Comparison of ENCODE assay signal across 1 cellular context in genomic region chr1:155967410-155968400, GRCh38.
TF ChIP-seq lines count a peak whose summit lies in the region.

No MANE protein-coding gene starts in this region.

TF ChIP-seq in HepG2, 621 proteins besides CTCF, POLR2A, EP300 and RAD21 (continues in another document):
- TF ChIP-seq SIX1 (CRISPR knock-in tag; IDR thresholded peaks at IDR 0.05; ENCODE audit: borderline replicate concordance) (0 out of 2 replicates have a peak, but pooled peaks have one; percentile 25), GZF1 (CRISPR knock-in tag; IDR thresholded peaks at IDR 0.05) (no peak), PHF21A (CRISPR knock-in tag; IDR thresholded peaks at IDR 0.05) (peak; percentile 71), ZXDC (CRISPR knock-in tag; IDR thresholded peaks at IDR 0.05) (no peak; the same call in 1 of the 2 replicates), ZFP1 (CRISPR knock-in tag; IDR thresholded peaks at IDR 0.05) (no peak), CSRNP1 (CRISPR knock-in tag; IDR thresholded peaks at IDR 0.05) (no peak), ZSCAN9 (CRISPR knock-in tag; IDR thresholded peaks at IDR 0.05; ENCODE audit: borderline replicate concordance) (no peak), FOXM1 (CRISPR knock-in tag; IDR thresholded peaks at IDR 0.05) (no peak), MTA3 (CRISPR knock-in tag; IDR thresholded peaks at IDR 0.05) (no peak), ZNF770 (CRISPR knock-in tag; IDR thresholded peaks at IDR 0.05) (no peak), HNF4A (CRISPR knock-in tag; IDR thresholded peaks at IDR 0.05) (peak; percentile 94), MED13 (CRISPR knock-in tag; IDR thresholded peaks at IDR 0.05) (no peak), TGIF2 (CRISPR knock-in tag; IDR thresholded peaks at IDR 0.05) (peak; percentile 40; the same call in 1 of the 2 replicates), NFE2L1 (CRISPR knock-in tag; IDR thresholded peaks at IDR 0.05; ENCODE audit: borderline replicate concordance) (no peak), ZNF331 (CRISPR knock-in tag; IDR thresholded peaks at IDR 0.05) (peak; percentile 67), KMT2B (CRISPR knock-in tag; IDR thresholded peaks at IDR 0.05) (peak; percentile 63; the same call in 1 of the 2 replicates), TEAD2 (CRISPR knock-in tag; IDR thresholded peaks at IDR 0.05) (no peak), ZMYM3 (CRISPR knock-in tag; IDR thresholded peaks at IDR 0.05) (peak; percentile 65), MAFF (IDR thresholded peaks at IDR 0.05; ENCODE audit: low read depth, low read length) (no peak), ZC3H13 (CRISPR knock-in tag; IDR thresholded peaks at IDR 0.05) (no peak), MYPOP (CRISPR knock-in tag; IDR thresholded peaks at IDR 0.05) (peak; percentile 20; the same call in 1 of the 2 replicates), ZNF430 (CRISPR knock-in tag; IDR thresholded peaks at IDR 0.05) (peak; percentile 58; the same call in 1 of the 2 replicates), ZIK1 (CRISPR knock-in tag; IDR thresholded peaks at IDR 0.05; ENCODE audit: borderline replicate concordance, low read depth) (no peak), HMG20B (CRISPR knock-in tag; conservative IDR thresholded peaks at IDR 0.05) (no peak), ZNF431 (CRISPR knock-in tag; IDR thresholded peaks at IDR 0.05; ENCODE audit: borderline replicate concordance, low read depth) (0 out of 2 replicates have a peak, but pooled peaks have one; percentile 55), ZNF124 (CRISPR knock-in tag; IDR thresholded peaks at IDR 0.05) (0 out of 2 replicates have a peak, but pooled peaks have one; percentile 73), RNF2 (conservative IDR thresholded peaks at IDR 0.05; ENCODE audit: low read depth) (peak; percentile 47; the same call in 1 of the 2 replicates), ZKSCAN1 (IDR thresholded peaks at IDR 0.05; ENCODE audit: low read length) (no peak), ZBTB46 (CRISPR knock-in tag; IDR thresholded peaks at IDR 0.05; ENCODE audit: borderline replicate concordance) (no peak), NFE2L2 (IDR thresholded peaks at IDR 0.05; ENCODE audit: low read length) (no peak), ZBTB10 (CRISPR knock-in tag; IDR thresholded peaks at IDR 0.05; ENCODE audit: borderline replicate concordance) (no peak), ZC3H4 (CRISPR knock-in tag; IDR thresholded peaks at IDR 0.05; ENCODE audit: borderline replicate concordance) (no peak), ZNF546 (CRISPR knock-in tag; conservative IDR thresholded peaks at IDR 0.05) (no peak), TFDP1 (CRISPR knock-in tag; IDR thresholded peaks at IDR 0.05; ENCODE audit: borderline replicate concordance) (peak; percentile 83; the same call in 1 of the 2 replicates), KMT2A (CRISPR knock-in tag; IDR thresholded peaks at IDR 0.05) (peak; percentile 69; the same call in 1 of the 2 replicates), ZMYM2 (CRISPR knock-in tag; IDR thresholded peaks at IDR 0.05) (peak; percentile 72), ZNF496 (CRISPR knock-in tag; IDR thresholded peaks at IDR 0.05; ENCODE audit: insufficient replicate concordance) (no peak), SMAD1 (CRISPR knock-in tag; IDR thresholded peaks at IDR 0.05; ENCODE audit: borderline replicate concordance, low read depth) (no peak), ATF7-NPFF (CRISPR knock-in tag; IDR thresholded peaks at IDR 0.05; ENCODE audit: low read depth) (no peak; the same call in 1 of the 2 replicates), HOXA7 (CRISPR knock-in tag; IDR thresholded peaks at IDR 0.05) (no peak), SIN3A (IDR thresholded peaks at IDR 0.05; ENCODE audit: borderline replicate concordance, low read depth, low read length) (no peak), ZNF605 (CRISPR knock-in tag; IDR thresholded peaks at IDR 0.05) (peak; percentile 57), SMARCE1 (IDR thresholded peaks at IDR 0.05; ENCODE audit: borderline replicate concordance) (no peak), SNAPC2 (CRISPR knock-in tag; IDR thresholded peaks at IDR 0.05) (no peak; the same call in 1 of the 2 replicates), ZNF282 (IDR thresholded peaks at IDR 0.05; ENCODE audit: partially characterized antibody) (no peak), GPBP1L1 (CRISPR knock-in tag; IDR thresholded peaks at IDR 0.05) (no peak), ZNF138 (CRISPR knock-in tag; IDR thresholded peaks at IDR 0.05; ENCODE audit: low read depth) (no peak)
